ENCODE assay signal across 9 cellular contexts in genomic region chr3:10594915-10595314, GRCh38.
DNase-seq lines count a peak whose midpoint lies in the region; ATAC-seq and TF ChIP-seq lines count a peak whose summit lies in the region.
"Had no signal": no experiment of that assay in that cellular context is flagged by ENCODE, and none has a peak within 500 bp of the region (broad histone marks: within the 10 kb centered on the region; RNA-seq: fewer than 3 reads in every experiment).

No MANE protein-coding gene starts in this region.

- H3K4me1 Mint-ChIP-seq in CD8-positive, alpha-beta T cell (ENCODE audit: low read depth) = no peaks in the 10 kb centered on the region
- no peaks in the 10 kb centered on the region for H3K4me1 Mint-ChIP-seq in activated CD4-positive, alpha-beta T cell treated with anti-CD3 and anti-CD28 coated beads for 36 hours
- H3K4me1 Mint-ChIP-seq: central memory CD8-positive, alpha-beta T cell had no signal

- no peaks in the 10 kb centered on the region for H3K36me3 Mint-ChIP-seq in CD8-positive, alpha-beta T cell
- H3K36me3 Mint-ChIP-seq in activated CD4-positive, alpha-beta T cell treated with anti-CD3 and anti-CD28 coated beads for 36 hours (ENCODE audit: low read depth) = no peaks in the 10 kb centered on the region

- H3K27ac Mint-ChIP-seq in CD8-positive, alpha-beta T cell = no peak overlapping the region
- no peak overlapping the region for H3K27ac Mint-ChIP-seq in activated CD4-positive, alpha-beta T cell treated with anti-CD3 and anti-CD28 coated beads for 36 hours

- POLR2A ChIA-PET in CD8-positive, alpha-beta T cell (lab: Charles Lee) = interaction anchor here (0.8 kb wide), 1 partner anchor 9 kb away, joined by 4 read pairs; no protein-coding TSS in a partner anchor
- POLR2A ChIA-PET in activated CD4-positive, alpha-beta T cell treated with anti-CD3 and anti-CD28 coated beads for 36 hours (lab: Charles Lee) = no interaction called here

- no peaks in the 10 kb centered on the region for H3K9me3 ChIP-seq in CD8-positive, alpha-beta T cell (ENCODE audit: low read length)

- H3K27me3 ChIP-seq in CD8-positive, alpha-beta T cell (ENCODE audit: insufficient read depth, low read length) = no peaks in the 10 kb centered on the region

- no peaks in the 10 kb centered on the region for H3K4me1 ChIP-seq in CD8-positive, alpha-beta T cell (ENCODE audit: insufficient read depth, low read length)

- no peak overlapping the region for H3K27ac ChIP-seq in CD8-positive, alpha-beta T cell (ENCODE audit: low read depth, low read length)

- peaks cover 49% of the 10 kb centered on the region for H3K27me3 Mint-ChIP-seq in CD8-positive, alpha-beta T cell (ENCODE audit: low read depth)
- peaks cover 36% of the 10 kb centered on the region for H3K27me3 Mint-ChIP-seq in activated CD4-positive, alpha-beta T cell treated with anti-CD3 and anti-CD28 coated beads for 36 hours

- intact Hi-C loops in CD8-positive, alpha-beta T cell (cut with DNase I, micrococcal nuclease) = no loop called here
- intact Hi-C loops in activated CD4-positive, alpha-beta T cell treated with anti-CD3 and anti-CD28 coated beads for 36 hours (cut with DNase I, micrococcal nuclease) = loop anchor here in 1 of 2 experiments (5.0 kb wide), 1 partner anchor 157 kb away; no protein-coding TSS in a partner anchor

- no peak overlapping the region for H3K4me3 ChIP-seq in CD8-positive, alpha-beta T cell (ENCODE audit: low read depth, low read length)
- H3K4me3 ChIP-seq in fibroblast of the aortic adventitia (ENCODE audit: low read depth, low read length) (no peak overlapping the region), skeletal muscle cell (ENCODE audit: low read depth, low read length) (no peak overlapping the region)

- TF ChIP-seq CTCF in CD8-positive, alpha-beta T cell (IDR thresholded peaks at IDR 0.05) = no peak
- TF ChIP-seq CTCF in fibroblast of the aortic adventitia (IDR thresholded peaks at IDR 0.05; ENCODE audit: insufficient read depth, low read length) = no peak

- no peaks in the 10 kb centered on the region for H3K36me3 ChIP-seq in CD8-positive, alpha-beta T cell (ENCODE audit: insufficient read depth, low read length)

- peak; percentile 49 for ATAC-seq in CD8-positive, alpha-beta T cell
- peak; percentile 83 for ATAC-seq in activated CD4-positive, alpha-beta T cell treated with anti-CD3 and anti-CD28 coated beads for 36 hours
- ATAC-seq in HG02938 (IDR thresholded peaks at IDR 0.05; ENCODE audit: unreplicated experiment) = no peak

- no peak overlapping the region for H3K4me3 Mint-ChIP-seq in CD8-positive, alpha-beta T cell
- H3K4me3 Mint-ChIP-seq in activated CD4-positive, alpha-beta T cell treated with anti-CD3 and anti-CD28 coated beads for 36 hours = no peak overlapping the region
- H3K4me3 Mint-ChIP-seq: central memory CD8-positive, alpha-beta T cell had no signal

- H3K9me3 Mint-ChIP-seq in CD8-positive, alpha-beta T cell = no peaks in the 10 kb centered on the region
- no peaks in the 10 kb centered on the region for H3K9me3 Mint-ChIP-seq in activated CD4-positive, alpha-beta T cell treated with anti-CD3 and anti-CD28 coated beads for 36 hours (ENCODE audit: low read depth)
- H3K9me3 Mint-ChIP-seq: central memory CD8-positive, alpha-beta T cell had no signal

- peak in 4 of 7 experiments; percentile 27 to 51 (median 32) for DNase-seq in CD8-positive, alpha-beta T cell
- DNase-seq in HUDEP-2 (lab: John Stamatoyannopoulos, UW; ENCODE audit: unreplicated experiment in 76 of 76) = peak in 63 of 76 experiments; percentile 5 to 71 (median 42)
- peak; percentile 70 for DNase-seq in activated CD4-positive, alpha-beta T cell treated with anti-CD3 and anti-CD28 coated beads for 36 hours
- peak; percentile 46 for DNase-seq in fibroblast of the aortic adventitia (ENCODE audit: low read depth)
- peak; percentile 4 for DNase-seq in skeletal muscle cell (ENCODE audit: low read depth)
- no peak for DNase-seq in T1000 (lab: John Stamatoyannopoulos, UW)
- no peak for DNase-seq in NCI-H2227 treated with DMSO at 0.1 percent for 48 hours (lab: John Stamatoyannopoulos, UW)

- CTCF ChIA-PET in CD8-positive, alpha-beta T cell (lab: Charles Lee) = no interaction called here
- CTCF ChIA-PET in activated CD4-positive, alpha-beta T cell treated with anti-CD3 and anti-CD28 coated beads for 36 hours (lab: Charles Lee) = no interaction called here

Comparison
In these comparisons a context has a peak if more than half of its experiments do, and no peak if none do; other contexts are left out.
1. DNase-seq: peak in CD8-positive, alpha-beta T cell (4 of 7), HUDEP-2 (63 of 76), activated CD4-positive, alpha-beta T cell treated with anti-CD3 and anti-CD28 coated beads for 36 hours (single experiment), fibroblast of the aortic adventitia (single experiment) and skeletal muscle cell (single experiment); none in T1000 (single experiment) and NCI-H2227 treated with DMSO at 0.1 percent for 48 hours (single experiment).